Comparison of ENCODE assay signal across 1 cellular context in genomic region chr17:21395764-21396163, GRCh38.
TF ChIP-seq lines count a peak whose summit lies in the region.

No MANE protein-coding gene starts in this region.

TF ChIP-seq in HepG2, 621 proteins besides CTCF, POLR2A, EP300 and RAD21:
- no peak for TF ChIP-seq NCOA5 (CRISPR knock-in tag; IDR thresholded peaks at IDR 0.05)
- TF ChIP-seq ZNF768 (CRISPR knock-in tag; IDR thresholded peaks at IDR 0.05): peak; percentile 92
